1 cellular context compared by ENCODE assay signal in genomic region chr2:157441072-157441454, GRCh38.
TF ChIP-seq lines count a peak whose summit lies in the region.

No MANE protein-coding gene starts in this region.

TF ChIP-seq in SK-N-SH, 30 proteins besides CTCF, POLR2A, EP300 and RAD21 (continued from another document):
- TF ChIP-seq PBX3 (IDR thresholded peaks at IDR 0.05): no peak
